Comparison of ENCODE assay signal across 1 cellular context in genomic region chr11:65859134-65859811, GRCh38.
TF ChIP-seq lines count a peak whose summit lies in the region.

No MANE protein-coding gene starts in this region.

TF ChIP-seq in K562, 482 proteins besides CTCF, POLR2A, EP300 and RAD21 (continues in another document):
- TF ChIP-seq, protein P1, sequence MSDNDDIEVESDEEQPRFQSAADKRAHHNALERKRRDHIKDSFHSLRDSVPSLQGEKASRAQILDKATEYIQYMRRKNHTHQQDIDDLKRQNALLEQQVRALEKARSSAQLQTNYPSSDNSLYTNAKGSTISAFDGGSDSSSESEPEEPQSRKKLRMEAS (CRISPR knock-in tag; IDR thresholded peaks at IDR 0.05), result no peak
- TF ChIP-seq FOS (IDR thresholded peaks at IDR 0.05; ENCODE audit: extremely low read depth, insufficient read length), result no peak
- no peak for TF ChIP-seq ZNF318 (IDR thresholded peaks at IDR 0.05; ENCODE audit: borderline replicate concordance in 1 of 2, low read depth in 1 of 2)
- TF ChIP-seq, protein P2, sequence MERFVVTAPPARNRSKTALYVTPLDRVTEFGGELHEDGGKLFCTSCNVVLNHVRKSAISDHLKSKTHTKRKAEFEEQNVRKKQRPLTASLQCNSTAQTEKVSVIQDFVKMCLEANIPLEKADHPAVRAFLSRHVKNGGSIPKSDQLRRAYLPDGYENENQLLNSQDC (CRISPR knock-in tag; IDR thresholded peaks at IDR 0.05), result no peak
- TF ChIP-seq, protein P3, sequence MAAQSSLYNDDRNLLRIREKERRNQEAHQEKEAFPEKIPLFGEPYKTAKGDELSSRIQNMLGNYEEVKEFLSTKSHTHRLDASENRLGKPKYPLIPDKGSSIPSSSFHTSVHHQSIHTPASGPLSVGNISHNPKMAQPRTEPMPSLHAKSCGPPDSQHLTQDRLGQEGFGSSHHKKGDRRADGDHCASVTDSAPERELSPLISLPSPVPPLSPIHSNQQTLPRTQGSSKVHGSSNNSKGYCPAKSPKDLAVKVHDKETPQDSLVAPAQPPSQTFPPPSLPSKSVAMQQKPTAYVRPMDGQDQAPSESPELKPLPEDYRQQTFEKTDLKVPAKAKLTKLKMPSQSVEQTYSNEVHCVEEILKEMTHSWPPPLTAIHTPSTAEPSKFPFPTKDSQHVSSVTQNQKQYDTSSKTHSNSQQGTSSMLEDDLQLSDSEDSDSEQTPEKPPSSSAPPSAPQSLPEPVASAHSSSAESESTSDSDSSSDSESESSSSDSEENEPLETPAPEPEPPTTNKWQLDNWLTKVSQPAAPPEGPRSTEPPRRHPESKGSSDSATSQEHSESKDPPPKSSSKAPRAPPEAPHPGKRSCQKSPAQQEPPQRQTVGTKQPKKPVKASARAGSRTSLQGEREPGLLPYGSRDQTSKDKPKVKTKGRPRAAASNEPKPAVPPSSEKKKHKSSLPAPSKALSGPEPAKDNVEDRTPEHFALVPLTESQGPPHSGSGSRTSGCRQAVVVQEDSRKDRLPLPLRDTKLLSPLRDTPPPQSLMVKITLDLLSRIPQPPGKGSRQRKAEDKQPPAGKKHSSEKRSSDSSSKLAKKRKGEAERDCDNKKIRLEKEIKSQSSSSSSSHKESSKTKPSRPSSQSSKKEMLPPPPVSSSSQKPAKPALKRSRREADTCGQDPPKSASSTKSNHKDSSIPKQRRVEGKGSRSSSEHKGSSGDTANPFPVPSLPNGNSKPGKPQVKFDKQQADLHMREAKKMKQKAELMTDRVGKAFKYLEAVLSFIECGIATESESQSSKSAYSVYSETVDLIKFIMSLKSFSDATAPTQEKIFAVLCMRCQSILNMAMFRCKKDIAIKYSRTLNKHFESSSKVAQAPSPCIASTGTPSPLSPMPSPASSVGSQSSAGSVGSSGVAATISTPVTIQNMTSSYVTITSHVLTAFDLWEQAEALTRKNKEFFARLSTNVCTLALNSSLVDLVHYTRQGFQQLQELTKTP (IDR thresholded peaks at IDR 0.05; ENCODE audit: low read depth in 1 of 2, partially characterized antibody in 2 of 2), result peak in 1 of 2 experiments; percentile 58
- no peak for TF ChIP-seq TRIM28 (IDR thresholded peaks at IDR 0.05)
- TF ChIP-seq, protein P4, sequence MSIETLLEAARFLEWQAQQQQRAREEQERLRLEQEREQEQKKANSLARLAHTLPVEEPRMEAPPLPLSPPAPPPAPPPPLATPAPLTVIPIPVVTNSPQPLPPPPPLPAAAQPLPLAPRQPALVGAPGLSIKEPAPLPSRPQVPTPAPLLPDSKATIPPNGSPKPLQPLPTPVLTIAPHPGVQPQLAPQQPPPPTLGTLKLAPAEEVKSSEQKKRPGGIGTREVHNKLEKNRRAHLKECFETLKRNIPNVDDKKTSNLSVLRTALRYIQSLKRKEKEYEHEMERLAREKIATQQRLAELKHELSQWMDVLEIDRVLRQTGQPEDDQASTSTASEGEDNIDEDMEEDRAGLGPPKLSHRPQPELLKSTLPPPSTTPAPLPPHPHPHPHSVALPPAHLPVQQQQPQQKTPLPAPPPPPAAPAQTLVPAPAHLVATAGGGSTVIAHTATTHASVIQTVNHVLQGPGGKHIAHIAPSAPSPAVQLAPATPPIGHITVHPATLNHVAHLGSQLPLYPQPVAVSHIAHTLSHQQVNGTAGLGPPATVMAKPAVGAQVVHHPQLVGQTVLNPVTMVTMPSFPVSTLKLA (conservative IDR thresholded peaks at IDR 0.05), result peak in 1 of 2 experiments; percentile 42; a peak in 2 of 4 replicates
- TF ChIP-seq GABPB1 (CRISPR knock-in tag; IDR thresholded peaks at IDR 0.05), result peak; percentile 83
- TF ChIP-seq ZNF589 (CRISPR knock-in tag; IDR thresholded peaks at IDR 0.05; ENCODE audit: low read depth), result peak; percentile 96
- TF ChIP-seq PRPF4 (IDR thresholded peaks at IDR 0.05; ENCODE audit: insufficient read depth, low read depth, low read length, poor library complexity, severe bottlenecking), result peak; percentile 61
- peak; percentile 80 for TF ChIP-seq ELF1 (tag; IDR thresholded peaks at IDR 0.05)
- peak; percentile 93 for TF ChIP-seq RFX1 (IDR thresholded peaks at IDR 0.05)
- TF ChIP-seq ARID2 (IDR thresholded peaks at IDR 0.05), result no peak
- 0 out of 2 replicates have a peak, but pooled peaks have one; percentile 29 for TF ChIP-seq CREB1 (IDR thresholded peaks at IDR 0.05)
- TF ChIP-seq CREB1 (CRISPR knock-in tag; IDR thresholded peaks at IDR 0.05), result peak; percentile 37; the same call in 1 of the 2 replicates
- TF ChIP-seq KLF13 (tag; IDR thresholded peaks at IDR 0.05; ENCODE audit: borderline replicate concordance, low read depth), result 0 out of 2 replicates have a peak, but pooled peaks have one; percentile 28
- TF ChIP-seq, protein P5, sequence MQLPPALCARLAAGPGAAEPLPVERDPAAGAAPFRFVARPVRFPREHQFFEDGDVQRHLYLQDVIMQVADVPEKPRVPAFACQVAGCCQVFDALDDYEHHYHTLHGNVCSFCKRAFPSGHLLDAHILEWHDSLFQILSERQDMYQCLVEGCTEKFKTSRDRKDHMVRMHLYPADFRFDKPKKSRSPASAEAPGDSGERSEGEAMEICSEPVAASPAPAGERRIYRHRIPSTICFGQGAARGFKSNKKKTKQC (CRISPR knock-in tag; IDR thresholded peaks at IDR 0.05), result no peak
- TF ChIP-seq ZNF57 (CRISPR knock-in tag; IDR thresholded peaks at IDR 0.05), result no peak
- TF ChIP-seq KLF16 (IDR thresholded peaks at IDR 0.05), result no peak
- no peak; the same call in 1 of the 2 replicates for TF ChIP-seq CREM (IDR thresholded peaks at IDR 0.05; ENCODE audit: low read depth)
- TF ChIP-seq ZNF224 (CRISPR knock-in tag; IDR thresholded peaks at IDR 0.05), result no peak
- TF ChIP-seq IFI16 (CRISPR knock-in tag; IDR thresholded peaks at IDR 0.05), result no peak
- TF ChIP-seq GTF2E2 (tag; IDR thresholded peaks at IDR 0.05), result peak; percentile 91
- no peak for TF ChIP-seq ZMIZ1 (IDR thresholded peaks at IDR 0.05; ENCODE audit: low read depth in 2 of 2, low read length in 2 of 2)
- no peak for TF ChIP-seq HDAC3 (IDR thresholded peaks at IDR 0.05; ENCODE audit: borderline replicate concordance, partially characterized antibody)
- no peak for TF ChIP-seq HSF4 (CRISPR knock-in tag; IDR thresholded peaks at IDR 0.05; ENCODE audit: borderline replicate concordance)
- no peak for TF ChIP-seq RFX7 (CRISPR knock-in tag; IDR thresholded peaks at IDR 0.05)
- TF ChIP-seq HNRNPLL (IDR thresholded peaks at IDR 0.05; ENCODE audit: low read depth, low read length, poor library complexity, severe bottlenecking), result peak; percentile 15
- no peak for TF ChIP-seq MTF1 (CRISPR knock-in tag; IDR thresholded peaks at IDR 0.05; ENCODE audit: borderline replicate concordance)
- no peak for TF ChIP-seq CEBPB (tag; IDR thresholded peaks at IDR 0.05)
- TF ChIP-seq, protein P6, sequence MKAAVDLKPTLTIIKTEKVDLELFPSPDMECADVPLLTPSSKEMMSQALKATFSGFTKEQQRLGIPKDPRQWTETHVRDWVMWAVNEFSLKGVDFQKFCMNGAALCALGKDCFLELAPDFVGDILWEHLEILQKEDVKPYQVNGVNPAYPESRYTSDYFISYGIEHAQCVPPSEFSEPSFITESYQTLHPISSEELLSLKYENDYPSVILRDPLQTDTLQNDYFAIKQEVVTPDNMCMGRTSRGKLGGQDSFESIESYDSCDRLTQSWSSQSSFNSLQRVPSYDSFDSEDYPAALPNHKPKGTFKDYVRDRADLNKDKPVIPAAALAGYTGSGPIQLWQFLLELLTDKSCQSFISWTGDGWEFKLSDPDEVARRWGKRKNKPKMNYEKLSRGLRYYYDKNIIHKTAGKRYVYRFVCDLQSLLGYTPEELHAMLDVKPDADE (conservative IDR thresholded peaks at IDR 0.05; ENCODE audit: control insufficient read depth, low read depth, low read length), result peak; percentile 61; the same call in 1 of the 2 replicates
- no peak for TF ChIP-seq XRCC3 (IDR thresholded peaks at IDR 0.05)
- TF ChIP-seq SAFB2 (IDR thresholded peaks at IDR 0.05; ENCODE audit: borderline replicate concordance, low read depth, low read length, severe bottlenecking), result no peak
- TF ChIP-seq, protein P7, sequence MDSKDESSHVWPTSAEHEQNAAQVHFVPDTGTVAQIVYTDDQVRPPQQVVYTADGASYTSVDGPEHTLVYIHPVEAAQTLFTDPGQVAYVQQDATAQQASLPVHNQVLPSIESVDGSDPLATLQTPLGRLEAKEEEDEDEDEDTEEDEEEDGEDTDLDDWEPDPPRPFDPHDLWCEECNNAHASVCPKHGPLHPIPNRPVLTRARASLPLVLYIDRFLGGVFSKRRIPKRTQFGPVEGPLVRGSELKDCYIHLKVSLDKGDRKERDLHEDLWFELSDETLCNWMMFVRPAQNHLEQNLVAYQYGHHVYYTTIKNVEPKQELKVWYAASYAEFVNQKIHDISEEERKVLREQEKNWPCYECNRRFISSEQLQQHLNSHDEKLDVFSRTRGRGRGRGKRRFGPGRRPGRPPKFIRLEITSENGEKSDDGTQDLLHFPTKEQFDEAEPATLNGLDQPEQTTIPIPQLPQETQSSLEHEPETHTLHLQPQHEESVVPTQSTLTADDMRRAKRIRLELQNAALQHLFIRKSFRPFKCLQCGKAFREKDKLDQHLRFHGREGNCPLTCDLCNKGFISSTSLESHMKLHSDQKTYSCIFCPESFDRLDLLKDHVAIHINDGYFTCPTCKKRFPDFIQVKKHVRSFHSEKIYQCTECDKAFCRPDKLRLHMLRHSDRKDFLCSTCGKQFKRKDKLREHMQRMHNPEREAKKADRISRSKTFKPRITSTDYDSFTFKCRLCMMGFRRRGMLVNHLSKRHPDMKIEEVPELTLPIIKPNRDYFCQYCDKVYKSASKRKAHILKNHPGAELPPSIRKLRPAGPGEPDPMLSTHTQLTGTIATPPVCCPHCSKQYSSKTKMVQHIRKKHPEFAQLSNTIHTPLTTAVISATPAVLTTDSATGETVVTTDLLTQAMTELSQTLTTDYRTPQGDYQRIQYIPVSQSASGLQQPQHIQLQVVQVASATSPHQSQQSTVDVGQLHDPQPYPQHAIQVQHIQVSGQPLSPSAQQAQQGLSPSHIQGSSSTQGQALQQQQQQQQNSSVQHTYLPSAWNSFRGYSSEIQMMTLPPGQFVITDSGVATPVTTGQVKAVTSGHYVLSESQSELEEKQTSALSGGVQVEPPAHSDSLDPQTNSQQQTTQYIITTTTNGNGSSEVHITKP (IDR thresholded peaks at IDR 0.05; ENCODE audit: partially characterized antibody), result peak; percentile 27
